14 cellular contexts compared by ENCODE assay signal in genomic region chr9:91359083-91359482, GRCh38. TPM values are rescaled to one million over a fixed set of nuclear protein-coding genes. Genes with fewer than 3 reads are reported as not detected.
DNase-seq lines count a peak whose midpoint lies in the region; ATAC-seq and TF ChIP-seq lines count a peak whose summit lies in the region.
"Had no signal": no experiment of that assay in that cellular context is flagged by ENCODE, and none has a peak within 500 bp of the region (broad histone marks: within the 10 kb centered on the region; RNA-seq: fewer than 3 reads in every experiment).

No MANE protein-coding gene starts in this region.

- peaks cover 75% of the 10 kb centered on the region for H3K4me1 Mint-ChIP-seq in activated CD4-positive, alpha-beta memory T cell treated with anti-CD3 and anti-CD28 coated beads, Interleukin-2, amount 10 ng/mL, durations not matched to agents 7 days and 5 days
- peaks cover 36% of the 10 kb centered on the region for H3K4me1 Mint-ChIP-seq in memory B cell

- DNase-seq in activated CD4-positive, alpha-beta memory T cell treated with anti-CD3 and anti-CD28 coated beads, Interleukin-2, amount 10 ng/mL, durations not matched to agents 7 days and 5 days = no peak
- DNase-seq in memory B cell (ENCODE audit: low spot score in 2 of 2) (no peak), MG63 (no peak), NCI-H1694 treated with DMSO at 0.1 percent for 48 hours (lab: John Stamatoyannopoulos, UW) (no peak), NCI-H2029 (lab: John Stamatoyannopoulos, UW) (no peak)
- DNase-seq in activated effector memory CD4-positive, alpha-beta T cell treated with Interleukin-2 at 50 U/mL for 16 hours = no peak
- DNase-seq: DMS153; effector memory CD4-positive, alpha-beta T cell; SHP77 treated with DMSO at 0.1 percent for 48 hours had no signal

- H3K27ac Mint-ChIP-seq in activated CD4-positive, alpha-beta memory T cell treated with anti-CD3 and anti-CD28 coated beads, Interleukin-2, amount 10 ng/mL, durations not matched to agents 7 days and 5 days = peak overlapping the region; percentile 94
- H3K27ac Mint-ChIP-seq in memory B cell = peak overlapping the region; percentile 16
- H3K27ac Mint-ChIP-seq: B cell had no signal

- H3K9me3 ChIP-seq in BLaER1 treated with 17β-estradiol and CSF1 and Interleukin-3, amounts not matched to agents 10 nM and 100 nM (replicated peaks in 1 of 11) = peaks cover 4 to 12% (median 11%) of the 10 kb centered on the region in 11 experiments
- no peaks in the 10 kb centered on the region for H3K9me3 ChIP-seq in DOHH2 (ENCODE audit: control insufficient read depth, insufficient read depth, low read length)
- no peaks in the 10 kb centered on the region for H3K9me3 ChIP-seq in MG63

- H3K4me1 ChIP-seq in BLaER1 treated with 17β-estradiol and CSF1 and Interleukin-3, amounts not matched to agents 10 nM and 100 nM = peaks cover 19 to 31% (median 23%) of the 10 kb centered on the region in 10 experiments
- H3K4me1 ChIP-seq in DOHH2 (ENCODE audit: control insufficient read depth, low read length) = peaks cover 23% of the 10 kb centered on the region

- peaks cover 61% of the 10 kb centered on the region for H3K36me3 Mint-ChIP-seq in activated CD4-positive, alpha-beta memory T cell treated with anti-CD3 and anti-CD28 coated beads, Interleukin-2, amount 10 ng/mL, durations not matched to agents 7 days and 5 days (ENCODE audit: low read depth)
- H3K36me3 Mint-ChIP-seq in memory B cell = peaks cover 21% of the 10 kb centered on the region

- peaks cover 0 to 11% (median 0%) of the 10 kb centered on the region in 11 experiments; a peak in 7 of 22 replicates for H4K20me1 ChIP-seq in BLaER1 treated with 17β-estradiol and CSF1 and Interleukin-3, amounts not matched to agents 10 nM and 100 nM
- no peaks in the 10 kb centered on the region for H4K20me1 ChIP-seq in DOHH2 (ENCODE audit: control insufficient read depth, insufficient read depth, low read depth, low read length)

- H3K4me3 ChIP-seq in BLaER1 treated with 17β-estradiol and CSF1 and Interleukin-3, amounts not matched to agents 10 nM and 100 nM = no peak overlapping the region
- H3K4me3 ChIP-seq in DOHH2 (ENCODE audit: low read length) (no peak overlapping the region), MG63 (no peak overlapping the region)
- H3K4me3 ChIP-seq: cardiac muscle cell had no signal

- no peaks in the 10 kb centered on the region for H3F3A ChIP-seq in DOHH2 (ENCODE audit: control insufficient read depth, insufficient read depth)

- H3K79me2 ChIP-seq in DOHH2 (ENCODE audit: control insufficient read depth, low read length) = peaks cover 50% of the 10 kb centered on the region

- H3K4me2 ChIP-seq in BLaER1 treated with 17β-estradiol and CSF1 and Interleukin-3, amounts not matched to agents 10 nM and 100 nM = peak overlapping the region in 6 of 11 experiments; percentile 83 to 97 (median 86); a peak in 5 of 22 replicates
- H3K4me2 ChIP-seq in DOHH2 (ENCODE audit: low read length) = peak overlapping the region; percentile 12; the same call in 1 of the 2 replicates

- peaks cover 6% of the 10 kb centered on the region for H3K9me3 Mint-ChIP-seq in activated CD4-positive, alpha-beta memory T cell treated with anti-CD3 and anti-CD28 coated beads, Interleukin-2, amount 10 ng/mL, durations not matched to agents 7 days and 5 days
- no peaks in the 10 kb centered on the region for H3K9me3 Mint-ChIP-seq in memory B cell

- H3K27me3 ChIP-seq in BLaER1 treated with 17β-estradiol and CSF1 and Interleukin-3, amounts not matched to agents 10 nM and 100 nM = no peaks in the 10 kb centered on the region
- H3K27me3 ChIP-seq in DOHH2 (ENCODE audit: control insufficient read depth, low read length) (no peaks in the 10 kb centered on the region), MG63 (no peaks in the 10 kb centered on the region)
- H3K27me3 ChIP-seq: cardiac muscle cell had no signal

- peak overlapping the region in 1 of 11 experiments; percentile 27; a peak in 1 of 22 replicates for H3K9ac ChIP-seq in BLaER1 treated with 17β-estradiol and CSF1 and Interleukin-3, amounts not matched to agents 10 nM and 100 nM

- no peak overlapping the region for H3K27ac ChIP-seq in BLaER1 treated with 17β-estradiol and CSF1 and Interleukin-3, amounts not matched to agents 10 nM and 100 nM
- no peak overlapping the region for H3K27ac ChIP-seq in DOHH2 (ENCODE audit: low read depth, low read length)
- H3K27ac ChIP-seq: cardiac muscle cell had no signal

- H3K36me3 ChIP-seq in BLaER1 treated with 17β-estradiol and CSF1 and Interleukin-3, amounts not matched to agents 10 nM and 100 nM = peaks cover 11 to 52% (median 32%) of the 10 kb centered on the region in 11 experiments; a peak in 20 of 22 replicates
- peaks cover 32% of the 10 kb centered on the region for H3K36me3 ChIP-seq in DOHH2 (ENCODE audit: control insufficient read depth, low read length)
- H3K36me3 ChIP-seq in MG63 = peaks cover 4% of the 10 kb centered on the region; the same call in 1 of the 2 replicates

- no peaks in the 10 kb centered on the region for H3K9me2 ChIP-seq in DOHH2 (replicated peaks; ENCODE audit: control insufficient read depth, low read length)

- CTCF ChIA-PET in activated CD4-positive, alpha-beta memory T cell treated with anti-CD3 and anti-CD28 coated beads, Interleukin-2, amount 10 ng/mL, durations not matched to agents 7 days and 5 days (lab: Charles Lee) = interaction anchor here (0.5 to 6.4 kb wide), 7 partner anchors 9 to 444 kb away, joined by 4 to 54 read pairs (median 6); partner anchors contain the start of gene NFIL3

- ATAC-seq in memory B cell (ENCODE audit: low read depth) = no peak
- ATAC-seq: left lobe of liver had no signal

- H3K4me3 Mint-ChIP-seq in activated CD4-positive, alpha-beta memory T cell treated with anti-CD3 and anti-CD28 coated beads, Interleukin-2, amount 10 ng/mL, durations not matched to agents 7 days and 5 days = peak overlapping the region; percentile 99
- H3K4me3 Mint-ChIP-seq in memory B cell = no peak overlapping the region
- H3K4me3 Mint-ChIP-seq: B cell had no signal

- TF ChIP-seq CTCF in DOHH2 (IDR thresholded peaks at IDR 0.05; ENCODE audit: low read depth, low read length, poor library complexity, severe bottlenecking) = no peak

- POLR2A ChIA-PET in activated CD4-positive, alpha-beta memory T cell treated with anti-CD3 and anti-CD28 coated beads, Interleukin-2, amount 10 ng/mL, durations not matched to agents 7 days and 5 days (lab: Charles Lee) = interaction anchor here (0.9 to 9.5 kb wide), 16 partner anchors 11 to 259 kb away, joined by 3 to 296 read pairs (median 20); partner anchors contain the start of gene NFIL3

- H3K27me3 Mint-ChIP-seq in activated CD4-positive, alpha-beta memory T cell treated with anti-CD3 and anti-CD28 coated beads, Interleukin-2, amount 10 ng/mL, durations not matched to agents 7 days and 5 days = no peaks in the 10 kb centered on the region
- H3K27me3 Mint-ChIP-seq in memory B cell = no peaks in the 10 kb centered on the region
- H3K27me3 Mint-ChIP-seq: B cell had no signal

RNA-seq across cellular contexts. Expression of gene AUH, which starts 2.6 kb away (rescaled TPM):
- total RNA-seq in activated CD4-positive, alpha-beta memory T cell treated with anti-CD3 and anti-CD28 coated beads, Interleukin-2, amount 10 ng/mL, durations not matched to agents 7 days and 5 days = 10 to 100 TPM; 34.8 to 39.3 TPM
- total RNA-seq in MG63 (2014; rRNA removed; shearing (Covaris generic); ENCODE audit: low replicate concordance) = 6.7 and 16.4 TPM in 2 replicates
